In the genomic region with DNA sequence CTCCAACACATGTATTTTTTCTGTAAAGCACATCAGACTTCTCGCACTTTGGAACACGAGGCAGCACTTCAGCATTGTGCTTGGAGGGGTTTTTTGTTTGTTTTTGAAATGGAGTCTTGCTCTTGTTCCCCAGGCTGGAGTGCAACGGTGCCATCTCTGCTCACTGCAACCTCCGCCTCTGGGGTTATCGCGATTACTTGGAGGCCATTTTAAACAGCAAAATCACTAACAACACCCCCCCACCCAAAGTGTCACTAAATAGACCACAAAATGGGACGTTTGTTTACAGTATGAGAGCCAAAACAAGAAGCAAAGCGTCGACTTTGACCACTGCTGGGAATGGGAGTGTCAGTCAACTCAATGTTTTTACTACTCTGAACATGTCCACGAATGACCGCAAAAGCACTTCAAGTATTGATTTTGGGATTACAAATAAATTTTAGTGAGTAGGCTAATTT, we compare ENCODE assay signal across 20 cellular contexts. TPM values are rescaled to one million over a fixed set of nuclear protein-coding genes. Genes with fewer than 3 reads are reported as not detected.
DNase-seq lines count a peak whose midpoint lies in the region; FAIRE-seq and TF ChIP-seq lines count a peak whose summit lies in the region.
"Had no signal": no experiment of that assay in that cellular context is flagged by ENCODE, and none has a peak within 500 bp of the region (broad histone marks: within the 10 kb centered on the region; RNA-seq: fewer than 3 reads in every experiment).

No MANE protein-coding gene starts in this region.

- no peaks in the 10 kb centered on the region for H4K20me1 ChIP-seq in mammary epithelial cell (ENCODE audit: insufficient read depth, low read length)
- no peaks in the 10 kb centered on the region for H4K20me1 ChIP-seq in H1 (replicated peaks in 1 of 2; ENCODE audit: control insufficient read depth in 1 of 2, insufficient read depth in 2 of 2, low read length in 2 of 2)
- H4K20me1 ChIP-seq: BLaER1 treated with 17β-estradiol and CSF1 and Interleukin-3, amounts not matched to agents 10 nM and 100 nM had no signal

- H3K56ac ChIP-seq in H1 (replicated peaks; ENCODE audit: insufficient read length, low read depth, low read length): no peak overlapping the region

- dilution Hi-C loops in mammary epithelial cell (cut with HindIII; ENCODE audit: low sequenced_read_pairs): no loop called here

- H3K27ac Mint-ChIP-seq in MCF 10A (ENCODE audit: low read depth, unreplicated experiment): no peak overlapping the region
- H3K27ac Mint-ChIP-seq: T-cell had no signal

- H3K27ac ChIP-seq in mammary epithelial cell (ENCODE audit: insufficient read depth, low read depth, low read length): no peak overlapping the region
- no peak overlapping the region for H3K27ac ChIP-seq in H1 (ENCODE audit: low read depth, low read length)
- H3K27ac ChIP-seq in neuronal stem cell (replicated peaks; ENCODE audit: low read length): no peak overlapping the region
- H3K27ac ChIP-seq in uterus: no peak overlapping the region
- H3K27ac ChIP-seq: BLaER1 treated with 17β-estradiol and CSF1 and Interleukin-3, amounts not matched to agents 10 nM and 100 nM; HL-60; KMS-11; Peyer's patch; SJCRH30 had no signal

- TF ChIP-seq CTCF in mammary epithelial cell (conservative IDR thresholded peaks at IDR 0.05 in 1 of 2, IDR thresholded peaks at IDR 0.05 in 1 of 2; ENCODE audit: extremely low read depth in 1 of 2, insufficient read depth in 1 of 2, low read depth in 1 of 2, low read length in 2 of 2) (no peak), MCF 10A (IDR thresholded peaks at IDR 0.05; ENCODE audit: unreplicated experiment) (no peak), H1 (IDR thresholded peaks at IDR 0.05; ENCODE audit: control extremely low read depth in 1 of 3, insufficient read depth in 1 of 3, low read depth in 1 of 3, low read length in 3 of 3) (no peak), uterus (IDR thresholded peaks at IDR 0.05) (no peak)

- DNase-seq in mammary epithelial cell (no peak), MCF 10A (ENCODE audit: unreplicated experiment) (no peak), NCI-H2029 treated with DMSO at 0.1 percent for 48 hours (lab: John Stamatoyannopoulos, UW) (peak; percentile 25), H1 (ENCODE audit: low read depth in 1 of 2, low spot score in 2 of 2) (peak in 1 of 2 experiments; percentile 32), neuronal stem cell (ENCODE audit: low spot score) (no peak), uterus (no peak), AG20443 (ENCODE audit: low spot score) (no peak), DMS53 (lab: John Stamatoyannopoulos, UW) (no peak)
- DNase-seq: ACHN; CD4-positive, alpha-beta memory T cell; GF-D8; H7; NCI-H774; NK-92 treated with Interleukin-12 subunit alpha and Interleukin-12 subunit beta, amount 100 ng/mL, for 24 hours; Peyer's patch; SJCRH30; T-cell had no signal

- H2BK120ac ChIP-seq in H1 (replicated peaks; ENCODE audit: low read depth, low read length) (no peak overlapping the region), neuronal stem cell (ENCODE audit: low read depth, low read length) (no peak overlapping the region)

- peaks cover 5% of the 10 kb centered on the region for H3K4me1 Mint-ChIP-seq in MCF 10A (ENCODE audit: insufficient read depth, unreplicated experiment)
- H3K4me1 Mint-ChIP-seq: T-cell had no signal

- TF ChIP-seq POLR2A in H1 (IDR thresholded peaks at IDR 0.05; ENCODE audit: control extremely low read depth in 1 of 2, low read depth in 2 of 2, low read length in 2 of 2): no peak
- TF ChIP-seq POLR2A in uterus (IDR thresholded peaks at IDR 0.05): no peak

- H2BK20ac ChIP-seq in H1 (ENCODE audit: low read length): no peak overlapping the region

- H4K8ac ChIP-seq in H1 (ENCODE audit: extremely low read depth, insufficient read depth, low read length) (no peak overlapping the region), neuronal stem cell (ENCODE audit: low read depth, low read length) (no peak overlapping the region)

- H2BK15ac ChIP-seq in H1 (ENCODE audit: low read length): no peak overlapping the region
- no peak overlapping the region for H2BK15ac ChIP-seq in neuronal stem cell (ENCODE audit: low read length)

- H3K4me1 ChIP-seq in mammary epithelial cell (ENCODE audit: insufficient read depth, low read length) (no peaks in the 10 kb centered on the region), H1 (replicated peaks in 1 of 4; ENCODE audit: control insufficient read depth in 3 of 4, insufficient read depth in 4 of 4, low read length in 3 of 4) (no peaks in the 10 kb centered on the region), neuronal stem cell (ENCODE audit: control insufficient read depth in 2 of 2, insufficient read depth in 1 of 2, low read depth in 1 of 2, low read length in 2 of 2) (no peaks in the 10 kb centered on the region), uterus (no peaks in the 10 kb centered on the region)
- H3K4me1 ChIP-seq: Peyer's patch, SJCRH30 had no signal

- H3K14ac ChIP-seq in H1 (ENCODE audit: insufficient read length): no peak overlapping the region
- H3K14ac ChIP-seq in neuronal stem cell (ENCODE audit: low read length): no peak overlapping the region

- no peaks in the 10 kb centered on the region for H3K27me3 Mint-ChIP-seq in MCF 10A (ENCODE audit: insufficient read depth, unreplicated experiment)

- in situ Hi-C loops in mammary epithelial cell (cut with MboI; ENCODE audit: low sequenced_read_pairs in 2 of 2): no loop called here

- no peak overlapping the region for H3K4me2 ChIP-seq in mammary epithelial cell (ENCODE audit: insufficient read depth, low read depth, low read length)
- H3K4me2 ChIP-seq in H1 (ENCODE audit: insufficient read depth in 1 of 2, low read depth in 2 of 2, low read length in 2 of 2): no peak overlapping the region
- no peak overlapping the region for H3K4me2 ChIP-seq in neuronal stem cell (ENCODE audit: insufficient read depth, low read length, poor library complexity, severe bottlenecking)
- H3K4me2 ChIP-seq: BLaER1 treated with 17β-estradiol and CSF1 and Interleukin-3, amounts not matched to agents 10 nM and 100 nM; KMS-11 had no signal

- H2BK5ac ChIP-seq in H1 (ENCODE audit: low read depth, low read length) (no peak overlapping the region), neuronal stem cell (ENCODE audit: low read length) (no peak overlapping the region)

- no peak for TF ChIP-seq RAD21 in H1 (IDR thresholded peaks at IDR 0.05 in 1 of 2, conservative IDR thresholded peaks at IDR 0.05 in 1 of 2; ENCODE audit: low read depth in 2 of 2, low read length in 2 of 2)

- H3K36me3 Mint-ChIP-seq in MCF 10A (ENCODE audit: insufficient read depth, unreplicated experiment): no peaks in the 10 kb centered on the region
- H3K36me3 Mint-ChIP-seq: CD4-positive, alpha-beta memory T cell; T-cell had no signal

- H3K9me3 Mint-ChIP-seq in MCF 10A (ENCODE audit: unreplicated experiment): no peaks in the 10 kb centered on the region

- H2AK5ac ChIP-seq in H1 (ENCODE audit: low read depth, low read length): no peak overlapping the region
- H2AK5ac ChIP-seq in neuronal stem cell (ENCODE audit: low read depth, low read length): no peak overlapping the region

- H3K18ac ChIP-seq in H1 (ENCODE audit: extremely low read depth, low read length) (no peak overlapping the region), neuronal stem cell (ENCODE audit: low read length) (no peak overlapping the region)

- CTCF ChIA-PET in mammary epithelial cell (lab: Charles Lee; ENCODE audit: low non-redundant PET): no interaction called here
- CTCF ChIA-PET in MCF 10A (lab: Yijun Ruan, JAX): interaction anchor here (0.5 to 1.6 kb wide), 3 partner anchors 14 to 88 kb away, joined by 3 to 6 read pairs (median 4); no protein-coding TSS in a partner anchor
- CTCF ChIA-PET in H1 (lab: Charles Lee; ENCODE audit: partially characterized antibody): interaction anchor here (2.0 to 3.4 kb wide), 2 partner anchors 13 to 90 kb away, joined by 6 to 13 read pairs; no protein-coding TSS in a partner anchor

- no peak for FAIRE-seq in H1 (lab: Jason Lieb, UNC)

- H4K5ac ChIP-seq in H1 (ENCODE audit: insufficient read length, low read depth, low read length): no peak overlapping the region

- H2BK12ac ChIP-seq in H1 (ENCODE audit: low read depth, low read length): no peak overlapping the region
- H2BK12ac ChIP-seq in neuronal stem cell (ENCODE audit: low read length): no peak overlapping the region

- H3K36me3 ChIP-seq in mammary epithelial cell (ENCODE audit: insufficient read depth, low read length): no peaks in the 10 kb centered on the region
- no peaks in the 10 kb centered on the region for H3K36me3 ChIP-seq in H1 (ENCODE audit: control insufficient read depth in 2 of 4, insufficient read depth in 4 of 4, low read length in 3 of 4)
- no peaks in the 10 kb centered on the region for H3K36me3 ChIP-seq in neuronal stem cell (replicated peaks in 1 of 2; ENCODE audit: control insufficient read depth in 2 of 2, insufficient read depth in 2 of 2, low read length in 2 of 2)
- no peaks in the 10 kb centered on the region for H3K36me3 ChIP-seq in uterus
- H3K36me3 ChIP-seq: Peyer's patch, SJCRH30 had no signal

- BruUV-seq in mammary epithelial cell (replicated peaks; lab: Mats Ljungman, UMichigan) (no TSS peak), MCF 10A (replicated peaks; lab: Mats Ljungman, UMichigan) (no TSS peak)

- no peak for TF ChIP-seq EP300 in H1 (IDR thresholded peaks at IDR 0.05; ENCODE audit: borderline replicate concordance in 1 of 2, low read depth in 2 of 2, low read length in 2 of 2)

- H3K27me3 ChIP-seq in mammary epithelial cell (ENCODE audit: insufficient read depth, low read length) (no peaks in the 10 kb centered on the region), H1 (replicated peaks in 1 of 4; ENCODE audit: control insufficient read depth in 3 of 4, extremely low read depth in 1 of 4, insufficient read depth in 3 of 4, low read length in 3 of 4) (no peaks in the 10 kb centered on the region), neuronal stem cell (ENCODE audit: control insufficient read depth in 3 of 3, insufficient read depth in 3 of 3, low read depth in 1 of 3, low read length in 3 of 3) (no peaks in the 10 kb centered on the region), uterus (no peaks in the 10 kb centered on the region)
- H3K27me3 ChIP-seq: BLaER1 treated with 17β-estradiol and CSF1 and Interleukin-3, amounts not matched to agents 10 nM and 100 nM; Peyer's patch; SJCRH30 had no signal

- intact Hi-C loops in mammary epithelial cell (cut with micrococcal nuclease) (no loop called here), MCF 10A (cut with micrococcal nuclease) (no loop called here), uterus (cut with DNase I; ENCODE audit: low total_unique reads) (no loop called here)

- H4K91ac ChIP-seq in H1 (replicated peaks; ENCODE audit: insufficient read length, low read length): no peak overlapping the region
- no peak overlapping the region for H4K91ac ChIP-seq in neuronal stem cell (ENCODE audit: low read depth, low read length, poor library complexity)

- H3K79me2 ChIP-seq in mammary epithelial cell (ENCODE audit: insufficient read depth, low read length) (no peaks in the 10 kb centered on the region), H1 (ENCODE audit: control insufficient read depth in 1 of 2, insufficient read depth in 2 of 2, low read length in 2 of 2) (no peaks in the 10 kb centered on the region)

- H3K9ac ChIP-seq in mammary epithelial cell (ENCODE audit: insufficient read depth, low read length): no peak overlapping the region
- no peak overlapping the region for H3K9ac ChIP-seq in H1 (replicated peaks in 1 of 4; ENCODE audit: extremely low read depth in 1 of 4, low read depth in 3 of 4, low read length in 3 of 4)
- no peak overlapping the region for H3K9ac ChIP-seq in neuronal stem cell (ENCODE audit: low read depth, low read length, poor library complexity)
- H3K9ac ChIP-seq: BLaER1 treated with 17β-estradiol and CSF1 and Interleukin-3, amounts not matched to agents 10 nM and 100 nM; KMS-11 had no signal

- no peaks in the 10 kb centered on the region for H3K23me2 ChIP-seq in H1 (ENCODE audit: low read depth, low read length)

- POLR2A ChIA-PET in MCF 10A (lab: Yijun Ruan, JAX): interaction anchor here (0.6 kb wide), 1 partner anchor 134 kb away, joined by 4 read pairs; no protein-coding TSS in a partner anchor
- POLR2A ChIA-PET in H1 (lab: Charles Lee; ENCODE audit: partially characterized antibody): interaction anchor here (0.8 to 1.5 kb wide), 2 partner anchors 46 to 60 kb away, joined by 3 read pairs; no protein-coding TSS in a partner anchor

- 78% methylated on average over 11 of the region's 11 CpGs for WGBS in mammary epithelial cell (ENCODE audit: low coverage, missing lambda C conversion rate)
- 85% methylated on average over 11 of the region's 11 CpGs; no CpG with 5 or more reads in 1 of the 2 experiments for WGBS in H1 (ENCODE audit: extremely low coverage in 1 of 2, insufficient coverage in 1 of 2, insufficient read length in 1 of 2, insufficient replicate concordance in 2 of 2, low coverage in 1 of 2, low lambda C conversion rate in 2 of 2, missing lambda C conversion rate in 1 of 2), 2 experiments
- no CpG with 5 or more reads among the region's 11 CpGs for WGBS in neuronal stem cell (ENCODE audit: extremely low coverage in 2 of 2, insufficient read length in 2 of 2, insufficient replicate concordance in 1 of 2), 2 donors

- H2AFZ ChIP-seq in mammary epithelial cell (ENCODE audit: low read depth, low read length) (peak overlapping the region; percentile 3), H1 (ENCODE audit: low read length) (peak overlapping the region; percentile 71), neuronal stem cell (ENCODE audit: low read length) (peak overlapping the region; percentile 66)

- no peak overlapping the region for H3K23ac ChIP-seq in H1 (ENCODE audit: insufficient read length)
- no peak overlapping the region for H3K23ac ChIP-seq in neuronal stem cell (ENCODE audit: low read depth, low read length, poor library complexity)

- H3K4me3 Mint-ChIP-seq in MCF 10A (ENCODE audit: unreplicated experiment): no peak overlapping the region
- H3K4me3 Mint-ChIP-seq: CD4-positive, alpha-beta memory T cell; T-cell had no signal

- H3K4ac ChIP-seq in H1 (replicated peaks; ENCODE audit: insufficient read length, low read depth, low read length) (no peak overlapping the region), neuronal stem cell (ENCODE audit: low read length) (no peak overlapping the region)

- no peaks in the 10 kb centered on the region for H3K79me1 ChIP-seq in H1 (ENCODE audit: low read depth, low read length)
- H3K79me1 ChIP-seq in neuronal stem cell (ENCODE audit: low read depth, low read length): peaks cover 2% of the 10 kb centered on the region

- H3K4me3 ChIP-seq in mammary epithelial cell (replicated peaks in 1 of 3; ENCODE audit: insufficient read depth in 1 of 3, low read depth in 2 of 3, low read length in 3 of 3): no peak overlapping the region
- no peak overlapping the region for H3K4me3 ChIP-seq in H1 (ENCODE audit: extremely low read depth in 1 of 4, insufficient read depth in 2 of 4, low read depth in 3 of 4, low read length in 4 of 4)
- H3K4me3 ChIP-seq in neuronal stem cell (ENCODE audit: low read length in 2 of 2): no peak overlapping the region
- H3K4me3 ChIP-seq in uterus: no peak overlapping the region
- H3K4me3 ChIP-seq: BLaER1 treated with 17β-estradiol and CSF1 and Interleukin-3, amounts not matched to agents 10 nM and 100 nM; Peyer's patch; SJCRH30 had no signal

- no peaks in the 10 kb centered on the region for H3K9me3 ChIP-seq in mammary epithelial cell (replicated peaks; ENCODE audit: insufficient read depth, low read length)
- peaks cover 3 to 4% of the 10 kb centered on the region in 2 experiments; a peak in 1 of 4 replicates for H3K9me3 ChIP-seq in H1 (ENCODE audit: insufficient read depth in 2 of 2, low read depth in 1 of 2, low read length in 1 of 2)
- H3K9me3 ChIP-seq in neuronal stem cell (replicated peaks in 1 of 2; ENCODE audit: control insufficient read depth in 2 of 2, insufficient read depth in 1 of 2, low read depth in 1 of 2, low read length in 2 of 2): peaks cover 0 to 4% of the 10 kb centered on the region in 2 donors
- H3K9me3 ChIP-seq in uterus: no peaks in the 10 kb centered on the region
- H3K9me3 ChIP-seq: Peyer's patch, SJCRH30 had no signal

RNA-seq across cellular contexts. Expression of gene C16orf87, which starts 9.0 kb away (rescaled TPM):
- total RNA-seq in mammary epithelial cell (10 to 100 TPM in 1 of 2 donors, 1 to 10 TPM in 1; 8.0 to 12.3 TPM), MCF 10A (2022) (11.5 and 13.5 TPM in 2 replicates), uterus (10 to 100 TPM in 1 of 4 donors, 1 to 10 TPM in 2, under 1 TPM in 1; under 0.01 to 20.1 (median 5.5) TPM)
- polyA plus RNA-seq in mammary epithelial cell (3.5 TPM), H1 (2011; rRNA removed) (3.4 and 4.8 TPM in 2 replicates)
- 4.4 TPM for polyA minus RNA-seq in mammary epithelial cell
- 20.6 and 21.8 TPM in 2 replicates for total RNA-seq in H1 (2021; fragmentation: NEBNext Ultra II Directional; extraction: Animal tissue kit (Norgen Biotek cat#: 25700))
- polyA plus RNA-seq in H1 (2011; cell fraction: cytosol; rRNA removed): 9.5 TPM
- polyA plus RNA-seq in H1 (2011; cell fraction: nucleus; rRNA removed): 2.4 TPM
- 8.4 to 16.0 TPM (median 9.2 TPM) in 4 replicates for polyA plus RNA-seq in H1 (2012, experiment 1 of 2)
- polyA plus RNA-seq in H1 (2012, experiment 2 of 2): 2.7 TPM
- polyA plus RNA-seq in H1 (2013, experiment 1 of 2): 13.2 TPM
- polyA plus RNA-seq in H1 (2013, experiment 2 of 2): 14.2 TPM
- 4.4 and 5.6 TPM in 2 replicates for polyA minus RNA-seq in H1 (2011; rRNA and poly(A)+ RNA removed)
- polyA minus RNA-seq in H1 (2011; cell fraction: cytosol; rRNA and poly(A)+ RNA removed): 4.7 TPM
- polyA minus RNA-seq in H1 (2011; cell fraction: nucleus; rRNA and poly(A)+ RNA removed): 7.8 TPM
- polyA plus RNA-seq in neuronal stem cell (2013, experiment 1 of 2): 33.7 TPM
- 35.6 TPM for polyA plus RNA-seq in neuronal stem cell (2013, experiment 2 of 2)

RNA-seq across cellular contexts. Expression of gene GPT2, which starts 44.1 kb away (rescaled TPM):
- total RNA-seq in mammary epithelial cell (10 to 100 TPM; 59.9 to 81.5 TPM), MCF 10A (2022) (44.7 and 60.6 TPM in 2 replicates), uterus (10 to 100 TPM in 1 of 4 donors, 1 to 10 TPM in 2, not detected in 1; 1.5 to 11.0 (median 4.4) TPM)
- polyA plus RNA-seq in mammary epithelial cell (34.8 TPM), H1 (2011; rRNA removed) (71.6 and 121 TPM in 2 replicates)
- polyA minus RNA-seq in mammary epithelial cell: 25.3 TPM
- 86.3 and 94.1 TPM in 2 replicates for total RNA-seq in H1 (2021; fragmentation: NEBNext Ultra II Directional; extraction: Animal tissue kit (Norgen Biotek cat#: 25700))
- 111 TPM for polyA plus RNA-seq in H1 (2011; cell fraction: cytosol; rRNA removed)
- 145 TPM for polyA plus RNA-seq in H1 (2011; cell fraction: nucleus; rRNA removed)
- polyA plus RNA-seq in H1 (2012, experiment 1 of 2): 48.6 to 86.0 TPM (median 71.2 TPM) in 4 replicates
- polyA plus RNA-seq in H1 (2012, experiment 2 of 2): 46.6 TPM
- 29.5 TPM for polyA plus RNA-seq in H1 (2013, experiment 1 of 2)
- polyA plus RNA-seq in H1 (2013, experiment 2 of 2): 28.1 TPM
- polyA minus RNA-seq in H1 (2011; rRNA and poly(A)+ RNA removed): 70.2 and 103 TPM in 2 replicates
- 58.3 TPM for polyA minus RNA-seq in H1 (2011; cell fraction: cytosol; rRNA and poly(A)+ RNA removed)
- 37.7 TPM for polyA minus RNA-seq in H1 (2011; cell fraction: nucleus; rRNA and poly(A)+ RNA removed)
- 19.5 TPM for polyA plus RNA-seq in neuronal stem cell (2013, experiment 1 of 2)
- 19.1 TPM for polyA plus RNA-seq in neuronal stem cell (2013, experiment 2 of 2)

Comparison
In these comparisons a context has a peak if more than half of its experiments do, and no peak if none do; other contexts are left out.
1. H2AFZ ChIP-seq: peak in every context shown above with its lines; median percentile 71 in H1; 66 in neuronal stem cell; 3 in mammary epithelial cell.